ENCODE assay signal across 17 cellular contexts in the genomic region with DNA sequence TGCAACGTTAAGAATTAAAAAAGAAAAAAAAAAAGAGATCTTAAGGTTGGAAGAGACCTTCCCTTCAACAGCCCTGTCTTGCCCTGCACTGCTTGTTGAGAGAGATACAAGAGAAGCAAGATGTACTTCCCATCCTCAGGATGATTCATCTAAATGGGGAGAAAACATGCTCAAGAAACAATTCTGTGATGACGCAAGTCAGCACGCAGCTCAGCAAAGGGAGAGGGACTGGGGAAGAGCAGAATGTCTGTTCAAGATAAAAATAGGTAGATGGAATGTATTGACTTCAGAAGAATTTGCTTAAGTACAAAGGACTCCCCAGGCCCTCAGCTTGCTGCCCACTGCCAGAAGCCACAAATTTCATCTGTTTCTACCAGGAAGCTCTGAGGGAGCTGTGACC.
A peak's percentile ranks its signal among the peaks of the same experiment; 100 is the strongest.
DNase-seq lines count a peak whose midpoint lies in the region; ATAC-seq, FAIRE-seq and TF ChIP-seq lines count a peak whose summit lies in the region.
"Had no signal": no experiment of that assay in that cellular context is flagged by ENCODE, and none has a peak within 500 bp of the region (broad histone marks: within the 10 kb centered on the region; RNA-seq: fewer than 3 reads in every experiment).

No MANE protein-coding gene starts in this region.

- DNase-seq in CD1c-positive myeloid dendritic cell (ENCODE audit: extremely low spot score) (peak; percentile 51), NOMO-1 treated with DMSO at 0.1 percent for 48 hours (lab: John Stamatoyannopoulos, UW; ENCODE audit: unreplicated experiment) (peak; percentile 87), H1 (ENCODE audit: low read depth in 1 of 2, low spot score in 2 of 2) (no peak), omental fat pad (ENCODE audit: low spot score) (no peak), foreskin melanocyte (no peak), NCI-H748 (lab: John Stamatoyannopoulos, UW; ENCODE audit: unreplicated experiment) (no peak)
- DNase-seq: activated CD4-positive, alpha-beta T cell treated with anti-CD3 and anti-CD28 coated beads, Interleukin-2, amount 50 U/mL, for 48 hours; activated naive CD4-positive, alpha-beta T cell treated with anti-CD3 and anti-CD28 coated beads, Interleukin-2, amount 10 ng/mL, durations not matched to agents 7 days and 5 days; Calu3; dorsolateral prefrontal cortex; NCI-H1105 treated with DMSO at 0.1 percent for 48 hours; NCI-H774; T-helper 1 cell had no signal

- H3K18ac ChIP-seq in H1 (ENCODE audit: extremely low read depth, low read length), result no peak overlapping the region

- no peak overlapping the region for H3K4me3 ChIP-seq in H1 (ENCODE audit: extremely low read depth in 1 of 4, insufficient read depth in 2 of 4, low read depth in 3 of 4, low read length in 4 of 4)
- H3K4me3 ChIP-seq: dorsolateral prefrontal cortex, GM12878 had no signal

- H3K36me3 ChIP-seq in H1 (ENCODE audit: control insufficient read depth in 2 of 4, insufficient read depth in 4 of 4, low read length in 3 of 4), result no peaks in the 10 kb centered on the region

- H3K79me2 ChIP-seq in H1 (ENCODE audit: control insufficient read depth in 1 of 2, insufficient read depth in 2 of 2, low read length in 2 of 2), result no peaks in the 10 kb centered on the region

- no peak overlapping the region for H2BK120ac ChIP-seq in H1 (replicated peaks; ENCODE audit: low read depth, low read length)

- ATAC-seq in omental fat pad (ENCODE audit: low FRiP score) (peak; percentile 93), GM21723 (IDR thresholded peaks at IDR 0.05; ENCODE audit: unreplicated experiment) (no peak), GM19035 (IDR thresholded peaks at IDR 0.05; ENCODE audit: unreplicated experiment) (no peak)
- ATAC-seq: GM12878, sciatic nerve had no signal

- no peak overlapping the region for H2BK5ac ChIP-seq in H1 (ENCODE audit: low read depth, low read length)

- no peaks in the 10 kb centered on the region for H3K9me3 ChIP-seq in H1 (ENCODE audit: insufficient read depth in 2 of 2, low read depth in 1 of 2, low read length in 1 of 2)

- no peak overlapping the region for H3K14ac ChIP-seq in H1 (ENCODE audit: insufficient read length)

- H2AFZ ChIP-seq in H1 (ENCODE audit: low read length), result peak overlapping the region; percentile 23; the same call in 1 of the 2 replicates

- TF ChIP-seq EP300 in H1 (IDR thresholded peaks at IDR 0.05; ENCODE audit: borderline replicate concordance in 1 of 2, low read depth in 2 of 2, low read length in 2 of 2), result no peak

- no peak for TF ChIP-seq POLR2A in H1 (IDR thresholded peaks at IDR 0.05; ENCODE audit: control extremely low read depth in 1 of 2, low read depth in 2 of 2, low read length in 2 of 2)

- H4K5ac ChIP-seq in H1 (ENCODE audit: insufficient read length, low read depth, low read length), result no peak overlapping the region

- H2BK12ac ChIP-seq in H1 (ENCODE audit: low read depth, low read length), result no peak overlapping the region

- no peak overlapping the region for H3K9ac ChIP-seq in H1 (replicated peaks in 1 of 4; ENCODE audit: extremely low read depth in 1 of 4, low read depth in 3 of 4, low read length in 3 of 4)

- no peak overlapping the region for H3K4ac ChIP-seq in H1 (replicated peaks; ENCODE audit: insufficient read length, low read depth, low read length)

- H4K8ac ChIP-seq in H1 (ENCODE audit: extremely low read depth, insufficient read depth, low read length), result no peak overlapping the region

- POLR2A ChIA-PET in H1 (lab: Charles Lee; ENCODE audit: partially characterized antibody), result no interaction called here

- H3K27me3 ChIP-seq in H1 (replicated peaks in 1 of 4; ENCODE audit: control insufficient read depth in 3 of 4, extremely low read depth in 1 of 4, insufficient read depth in 3 of 4, low read length in 3 of 4), result peaks cover 0 to 3% (median 1%) of the 10 kb centered on the region in 4 experiments; a peak in 3 of 7 replicates
- H3K27me3 ChIP-seq: dorsolateral prefrontal cortex had no signal

- peaks cover 3% of the 10 kb centered on the region; the same call in 1 of the 2 replicates for H3K23me2 ChIP-seq in H1 (ENCODE audit: low read depth, low read length)

- H3K27ac ChIP-seq in H1 (ENCODE audit: low read depth, low read length), result no peak overlapping the region
- H3K27ac ChIP-seq: dorsolateral prefrontal cortex had no signal

- no peak overlapping the region for H3K56ac ChIP-seq in H1 (replicated peaks; ENCODE audit: insufficient read length, low read depth, low read length)

- H2BK20ac ChIP-seq in H1 (ENCODE audit: low read length), result no peak overlapping the region

- H3K4me2 ChIP-seq in H1 (ENCODE audit: insufficient read depth in 1 of 2, low read depth in 2 of 2, low read length in 2 of 2), result no peak overlapping the region

- no peaks in the 10 kb centered on the region for H3K79me1 ChIP-seq in H1 (ENCODE audit: low read depth, low read length)

- no peaks in the 10 kb centered on the region; a peak in 1 of 7 replicates for H3K4me1 ChIP-seq in H1 (replicated peaks in 1 of 4; ENCODE audit: control insufficient read depth in 3 of 4, insufficient read depth in 4 of 4, low read length in 3 of 4)

- no peak for TF ChIP-seq RAD21 in H1 (IDR thresholded peaks at IDR 0.05 in 1 of 2, conservative IDR thresholded peaks at IDR 0.05 in 1 of 2; ENCODE audit: low read depth in 2 of 2, low read length in 2 of 2)

- TF ChIP-seq CTCF in H1 (IDR thresholded peaks at IDR 0.05; ENCODE audit: control extremely low read depth in 1 of 3, insufficient read depth in 1 of 3, low read depth in 1 of 3, low read length in 3 of 3), result no peak
- no peak for TF ChIP-seq CTCF in omental fat pad (IDR thresholded peaks at IDR 0.05)

- H3K23ac ChIP-seq in H1 (ENCODE audit: insufficient read length), result no peak overlapping the region

- no peak overlapping the region for H2BK15ac ChIP-seq in H1 (ENCODE audit: low read length)

- FAIRE-seq in H1 (lab: Jason Lieb, UNC), result no peak
- FAIRE-seq: GM12878 had no signal

- 83% methylated on average over 3 of the region's 3 CpGs; no CpG with 5 or more reads in 1 of the 2 experiments for WGBS in H1 (ENCODE audit: extremely low coverage in 1 of 2, insufficient coverage in 1 of 2, insufficient read length in 1 of 2, insufficient replicate concordance in 2 of 2, low coverage in 1 of 2, low lambda C conversion rate in 2 of 2, missing lambda C conversion rate in 1 of 2), 2 experiments

- H4K20me1 ChIP-seq in H1 (replicated peaks in 1 of 2; ENCODE audit: control insufficient read depth in 1 of 2, insufficient read depth in 2 of 2, low read length in 2 of 2), result no peaks in the 10 kb centered on the region

- CTCF ChIA-PET in H1 (lab: Charles Lee; ENCODE audit: partially characterized antibody), result interaction anchor here (0.6 to 1.3 kb wide), 4 partner anchors 10 to 467 kb away, joined by 3 to 4 read pairs (median 3); no protein-coding TSS in a partner anchor

- H4K91ac ChIP-seq in H1 (replicated peaks; ENCODE audit: insufficient read length, low read length), result no peak overlapping the region

- H2AK5ac ChIP-seq in H1 (ENCODE audit: low read depth, low read length), result no peak overlapping the region

TF ChIP-seq in H1, 55 proteins besides CTCF, POLR2A, EP300 and RAD21 (continues in another document):
- TF ChIP-seq SIN3A (conservative IDR thresholded peaks at IDR 0.05 in 1 of 2, IDR thresholded peaks at IDR 0.05 in 1 of 2; ENCODE audit: low read depth in 1 of 2, low read length in 2 of 2) (no peak), SIRT6 (IDR thresholded peaks at IDR 0.05; ENCODE audit: low read length) (no peak)

Comparison
In these comparisons a context has a peak if more than half of its experiments do, and no peak if none do; other contexts are left out.
1. DNase-seq: peak in CD1c-positive myeloid dendritic cell (single experiment) and NOMO-1 treated with DMSO at 0.1 percent for 48 hours (single experiment); none in H1 (0 of 2), omental fat pad (single experiment), foreskin melanocyte (single experiment) and NCI-H748 (single experiment).